Comparison of ENCODE assay signal across 9 cellular contexts in genomic region chr6:35258336-35258735, GRCh38. TPM values are rescaled to one million over a fixed set of nuclear protein-coding genes. Genes with fewer than 3 reads are reported as not detected.
DNase-seq lines count a peak whose midpoint lies in the region; ATAC-seq and TF ChIP-seq lines count a peak whose summit lies in the region.
"Had no signal": no experiment of that assay in that cellular context is flagged by ENCODE, and none has a peak within 500 bp of the region (broad histone marks: within the 10 kb centered on the region; RNA-seq: fewer than 3 reads in every experiment).

No MANE protein-coding gene starts in this region.

- H3K23ac ChIP-seq in neuronal stem cell (ENCODE audit: low read depth, low read length, poor library complexity): no peak overlapping the region

- H3K4me1 ChIP-seq in CD4-positive, CD25-positive, alpha-beta regulatory T cell (ENCODE audit: control insufficient read depth, insufficient read depth, low read length, poor library complexity, severe bottlenecking): peaks cover 32% of the 10 kb centered on the region
- H3K4me1 ChIP-seq in neuronal stem cell (ENCODE audit: control insufficient read depth in 2 of 2, insufficient read depth in 1 of 2, low read depth in 1 of 2, low read length in 2 of 2): peaks cover 4 to 8% of the 10 kb centered on the region in 2 donors

- no peak overlapping the region for H4K91ac ChIP-seq in neuronal stem cell (ENCODE audit: low read depth, low read length, poor library complexity)

- no peak overlapping the region for H2BK5ac ChIP-seq in neuronal stem cell (ENCODE audit: low read length)

- H3K14ac ChIP-seq in neuronal stem cell (ENCODE audit: low read length): no peak overlapping the region

- no peak overlapping the region for H2BK12ac ChIP-seq in neuronal stem cell (ENCODE audit: low read length)

- no peak for DNase-seq in CD4-positive, CD25-positive, alpha-beta regulatory T cell
- DNase-seq in NB4 (ENCODE audit: low read depth): no peak
- DNase-seq in effector memory CD8-positive, alpha-beta T cell: no peak
- no peak for DNase-seq in neuronal stem cell (ENCODE audit: low spot score)
- DNase-seq in KBM-7: no peak
- no peak for DNase-seq in hippocampal formation (lab: John Stamatoyannopoulos, UW)
- no peak for DNase-seq in amygdala (lab: John Stamatoyannopoulos, UW)
- DNase-seq in C1 segment of cervical spinal cord (lab: John Stamatoyannopoulos, UW): no peak
- DNase-seq: OCI-M1 had no signal

- no peak overlapping the region for H4K8ac ChIP-seq in neuronal stem cell (ENCODE audit: low read depth, low read length)

- TF ChIP-seq CTCF in NB4 (IDR thresholded peaks at IDR 0.05; ENCODE audit: low read depth, low read length): no peak

- peak overlapping the region; percentile 97 for H3K27ac ChIP-seq in CD4-positive, CD25-positive, alpha-beta regulatory T cell (ENCODE audit: insufficient read depth, low read length, poor library complexity, severe bottlenecking)
- H3K27ac ChIP-seq in neuronal stem cell (replicated peaks; ENCODE audit: low read length): no peak overlapping the region

- peak overlapping the region; percentile 69 for H3K4me2 ChIP-seq in neuronal stem cell (ENCODE audit: insufficient read depth, low read length, poor library complexity, severe bottlenecking)

- H3K27ac Mint-ChIP-seq in CD4-positive, CD25-positive, alpha-beta regulatory T cell: peak overlapping the region; percentile 82 to 100 (median 99)
- peak overlapping the region; percentile 97 to 99 for H3K27ac Mint-ChIP-seq in effector memory CD8-positive, alpha-beta T cell

- H2AFZ ChIP-seq in neuronal stem cell (ENCODE audit: low read length): no peak overlapping the region

- H3K9me3 ChIP-seq in CD4-positive, CD25-positive, alpha-beta regulatory T cell (ENCODE audit: control insufficient read depth in 2 of 2, low read length in 2 of 2): no peaks in the 10 kb centered on the region
- H3K9me3 ChIP-seq in neuronal stem cell (replicated peaks in 1 of 2; ENCODE audit: control insufficient read depth in 2 of 2, insufficient read depth in 1 of 2, low read depth in 1 of 2, low read length in 2 of 2): no peaks in the 10 kb centered on the region

- peaks cover 16 to 54% (median 42%) of the 10 kb centered on the region in 4 donors for H3K4me1 Mint-ChIP-seq in CD4-positive, CD25-positive, alpha-beta regulatory T cell
- H3K4me1 Mint-ChIP-seq in effector memory CD8-positive, alpha-beta T cell (ENCODE audit: low read depth in 2 of 2): peaks cover 34 to 42% of the 10 kb centered on the region in 2 donors

- peaks cover 7% of the 10 kb centered on the region for H3K36me3 Mint-ChIP-seq in CD4-positive, CD25-positive, alpha-beta regulatory T cell
- H3K36me3 Mint-ChIP-seq in effector memory CD8-positive, alpha-beta T cell (ENCODE audit: insufficient read depth): peaks cover 21% of the 10 kb centered on the region

- peak overlapping the region; percentile 93 to 97 (median 97) for H3K4me3 Mint-ChIP-seq in CD4-positive, CD25-positive, alpha-beta regulatory T cell
- H3K4me3 Mint-ChIP-seq in effector memory CD8-positive, alpha-beta T cell: peak overlapping the region; percentile 87 to 94

- H3K27me3 Mint-ChIP-seq in CD4-positive, CD25-positive, alpha-beta regulatory T cell: no peaks in the 10 kb centered on the region
- H3K27me3 Mint-ChIP-seq in effector memory CD8-positive, alpha-beta T cell: no peaks in the 10 kb centered on the region

- no peaks in the 10 kb centered on the region for H3K27me3 ChIP-seq in CD4-positive, CD25-positive, alpha-beta regulatory T cell (ENCODE audit: control insufficient read depth, insufficient read depth, low read length)
- no peaks in the 10 kb centered on the region for H3K27me3 ChIP-seq in neuronal stem cell (ENCODE audit: control insufficient read depth in 3 of 3, insufficient read depth in 3 of 3, low read depth in 1 of 3, low read length in 3 of 3)

- peaks cover 3% of the 10 kb centered on the region for H3K79me1 ChIP-seq in neuronal stem cell (ENCODE audit: low read depth, low read length)

- no peak overlapping the region for H2AK5ac ChIP-seq in neuronal stem cell (ENCODE audit: low read depth, low read length)

- no peak overlapping the region for H3K18ac ChIP-seq in neuronal stem cell (ENCODE audit: low read length)

- no peak overlapping the region for H2BK15ac ChIP-seq in neuronal stem cell (ENCODE audit: low read length)

- no peak for TF ChIP-seq POLR2A in NB4 (IDR thresholded peaks at IDR 0.05; ENCODE audit: extremely low read depth, insufficient read length)

- ATAC-seq in CD4-positive, CD25-positive, alpha-beta regulatory T cell (ENCODE audit: low read depth in 2 of 2): no peak
- ATAC-seq in effector memory CD8-positive, alpha-beta T cell (replicated peaks): no peak

- no peaks in the 10 kb centered on the region for H3K36me3 ChIP-seq in CD4-positive, CD25-positive, alpha-beta regulatory T cell (ENCODE audit: control insufficient read depth, insufficient read depth, low read length)
- H3K36me3 ChIP-seq in neuronal stem cell (replicated peaks in 1 of 2; ENCODE audit: control insufficient read depth in 2 of 2, insufficient read depth in 2 of 2, low read length in 2 of 2): peaks cover 0 to 1% of the 10 kb centered on the region in 2 donors

- H3K9me3 Mint-ChIP-seq in CD4-positive, CD25-positive, alpha-beta regulatory T cell: no peaks in the 10 kb centered on the region
- no peaks in the 10 kb centered on the region for H3K9me3 Mint-ChIP-seq in effector memory CD8-positive, alpha-beta T cell

- no peak overlapping the region for H3K9ac ChIP-seq in neuronal stem cell (ENCODE audit: low read depth, low read length, poor library complexity)

- whole genome bisulfite sequencing in neuronal stem cell (ENCODE audit: extremely low coverage in 2 of 2, insufficient read length in 2 of 2, insufficient replicate concordance in 1 of 2), 2 donors: no CpG with 5 or more reads among the region's 7 CpGs

- H3K4me3 ChIP-seq in CD4-positive, CD25-positive, alpha-beta regulatory T cell (ENCODE audit: low read depth, low read length): peak overlapping the region; percentile 77
- peak overlapping the region; percentile 81 for H3K4me3 ChIP-seq in NB4 (ENCODE audit: low read depth, low read length)
- H3K4me3 ChIP-seq in neuronal stem cell (ENCODE audit: low read length in 2 of 2): peak overlapping the region in 1 of 2 donors; percentile 78

- H3K4ac ChIP-seq in neuronal stem cell (ENCODE audit: low read length): no peak overlapping the region

- in situ Hi-C loops in KBM-7 (cut with MboI; ENCODE audit: low pct_unique_long_range_greater_than_20kb, low sequenced_read_pairs): no loop called here

- H2BK120ac ChIP-seq in neuronal stem cell (ENCODE audit: low read depth, low read length): no peak overlapping the region

RNA-seq across cellular contexts. Expression of gene ZNF76, which starts 1.2 kb away (rescaled TPM):
- total RNA-seq in CD4-positive, CD25-positive, alpha-beta regulatory T cell: 66.6 TPM
- polyA plus RNA-seq in CD4-positive, CD25-positive, alpha-beta regulatory T cell: 10 to 100 TPM; 18.7 to 25.1 (median 20.5) TPM
- polyA plus RNA-seq in neuronal stem cell (2013, experiment 1 of 2): 22.2 TPM
- polyA plus RNA-seq in neuronal stem cell (2013, experiment 2 of 2): 22.2 TPM

RNA-seq across cellular contexts. Expression of gene DEF6, which starts 39.3 kb away (rescaled TPM):
- total RNA-seq in CD4-positive, CD25-positive, alpha-beta regulatory T cell: 247 TPM
- 100 to 1,000 TPM; 134 to 142 (median 139) TPM for polyA plus RNA-seq in CD4-positive, CD25-positive, alpha-beta regulatory T cell
- polyA plus RNA-seq in neuronal stem cell (2013, experiment 1 of 2): 0.50 TPM
- polyA plus RNA-seq in neuronal stem cell (2013, experiment 2 of 2): 0.62 TPM

RNA-seq across cellular contexts. Expression of gene SCUBE3, which starts 44.6 kb away (rescaled TPM):
- not detected for total RNA-seq in CD4-positive, CD25-positive, alpha-beta regulatory T cell
- polyA plus RNA-seq in CD4-positive, CD25-positive, alpha-beta regulatory T cell: under 1 TPM in 3 of 4 donors, not detected in 1; 0.03 to 0.11 (median 0.05) TPM
- 17.3 TPM for polyA plus RNA-seq in neuronal stem cell (2013, experiment 1 of 2)
- 17.3 TPM for polyA plus RNA-seq in neuronal stem cell (2013, experiment 2 of 2)
